ENCODE assay signal across 9 cellular contexts in genomic region chr17:74089869-74090464, GRCh38.
A peak's percentile ranks its signal among the peaks of the same experiment; 100 is the strongest.
DNase-seq lines count a peak whose midpoint lies in the region; ATAC-seq and TF ChIP-seq lines count a peak whose summit lies in the region.
"Had no signal": no experiment of that assay in that cellular context is flagged by ENCODE, and none has a peak within 500 bp of the region (broad histone marks: within the 10 kb centered on the region; RNA-seq: fewer than 3 reads in every experiment).

No MANE protein-coding gene starts in this region.

- H2BK15ac ChIP-seq in neuronal stem cell (ENCODE audit: low read length), result no peak overlapping the region

- H3K9ac ChIP-seq in MM.1S (ENCODE audit: low read length) (no peak overlapping the region), neuronal stem cell (ENCODE audit: low read depth, low read length, poor library complexity) (no peak overlapping the region)

- peak; percentile 80 for TF ChIP-seq CTCF in MM.1S (IDR thresholded peaks at IDR 0.05; ENCODE audit: low read length)

- H3K27ac ChIP-seq in MM.1S (ENCODE audit: low read length) (no peak overlapping the region), neuronal stem cell (replicated peaks; ENCODE audit: low read length) (no peak overlapping the region)

- no peaks in the 10 kb centered on the region for H3F3A ChIP-seq in MM.1S (ENCODE audit: insufficient read depth, low read length)

- H3K79me2 ChIP-seq in MM.1S (ENCODE audit: low read length), result no peaks in the 10 kb centered on the region

- H4K91ac ChIP-seq in neuronal stem cell (ENCODE audit: low read depth, low read length, poor library complexity), result no peak overlapping the region

- no peak overlapping the region for H3K4ac ChIP-seq in neuronal stem cell (ENCODE audit: low read length)

- no peak overlapping the region for H3K14ac ChIP-seq in neuronal stem cell (ENCODE audit: low read length)

- no peaks in the 10 kb centered on the region for H3K79me1 ChIP-seq in neuronal stem cell (ENCODE audit: low read depth, low read length)

- no peaks in the 10 kb centered on the region for H4K20me1 ChIP-seq in MM.1S (ENCODE audit: insufficient read depth, low read length)

- ATAC-seq in GM21360 (IDR thresholded peaks at IDR 0.05; ENCODE audit: unreplicated experiment) (no peak), GM18511 (IDR thresholded peaks at IDR 0.05; ENCODE audit: unreplicated experiment) (no peak)
- ATAC-seq: CD8-positive, alpha-beta T cell had no signal

- H2AFZ ChIP-seq in MM.1S (ENCODE audit: low read length), result no peak overlapping the region
- no peak overlapping the region for H2AFZ ChIP-seq in neuronal stem cell (ENCODE audit: low read length)

- H2AK5ac ChIP-seq in neuronal stem cell (ENCODE audit: low read depth, low read length), result no peak overlapping the region

- no peak overlapping the region for H3K18ac ChIP-seq in neuronal stem cell (ENCODE audit: low read length)

- H3K9me2 ChIP-seq in MM.1S (replicated peaks; ENCODE audit: insufficient read depth, low read length), result no peaks in the 10 kb centered on the region

- no peak overlapping the region for H3K23ac ChIP-seq in neuronal stem cell (ENCODE audit: low read depth, low read length, poor library complexity)

- no peaks in the 10 kb centered on the region for H3K4me1 ChIP-seq in MM.1S (ENCODE audit: low read length)
- H3K4me1 ChIP-seq in neuronal stem cell (ENCODE audit: control insufficient read depth in 2 of 2, insufficient read depth in 1 of 2, low read depth in 1 of 2, low read length in 2 of 2), result no peaks in the 10 kb centered on the region

- WGBS in neuronal stem cell (ENCODE audit: extremely low coverage in 2 of 2, insufficient read length in 2 of 2, insufficient replicate concordance in 1 of 2), 2 donors, result no CpG with 5 or more reads among the region's 4 CpGs

- H3K4me3 ChIP-seq in MM.1S (ENCODE audit: low read length) (no peak overlapping the region), neuronal stem cell (ENCODE audit: low read length in 2 of 2) (no peak overlapping the region)

- no peaks in the 10 kb centered on the region for H3K9me3 ChIP-seq in MM.1S (replicated peaks; ENCODE audit: insufficient read depth, low read length)
- H3K9me3 ChIP-seq in neuronal stem cell (replicated peaks in 1 of 2; ENCODE audit: control insufficient read depth in 2 of 2, insufficient read depth in 1 of 2, low read depth in 1 of 2, low read length in 2 of 2), result peaks cover 0 to 2% of the 10 kb centered on the region in 2 donors

- no peak overlapping the region for H2BK5ac ChIP-seq in neuronal stem cell (ENCODE audit: low read length)

- no peaks in the 10 kb centered on the region for H3K36me3 ChIP-seq in MM.1S (replicated peaks; ENCODE audit: insufficient read depth, low read length)
- no peaks in the 10 kb centered on the region for H3K36me3 ChIP-seq in neuronal stem cell (replicated peaks in 1 of 2; ENCODE audit: control insufficient read depth in 2 of 2, insufficient read depth in 2 of 2, low read length in 2 of 2)

- H3K27me3 ChIP-seq in MM.1S (replicated peaks; ENCODE audit: insufficient read depth, low read length), result peaks cover 71% of the 10 kb centered on the region
- H3K27me3 ChIP-seq in neuronal stem cell (ENCODE audit: control insufficient read depth in 3 of 3, insufficient read depth in 3 of 3, low read depth in 1 of 3, low read length in 3 of 3), result peaks cover 0 to 6% (median 0%) of the 10 kb centered on the region in 3 experiments

- DNase-seq in SIG-M5 treated with dmso at 0.1 percent for 504 hours (lab: John Stamatoyannopoulos, UW; ENCODE audit: unreplicated experiment) (peak; percentile 42), SIG-M5 (lab: John Stamatoyannopoulos, UW) (no peak), MM.1S (peak; percentile 41), SK-N-DZ (ENCODE audit: low spot score) (peak; percentile 42), ecto neural progenitor cell (ENCODE audit: low spot score) (peak; percentile 80), neuronal stem cell (ENCODE audit: low spot score) (peak; percentile 48)

- H2BK120ac ChIP-seq in neuronal stem cell (ENCODE audit: low read depth, low read length), result no peak overlapping the region

- no peak overlapping the region for H3K4me2 ChIP-seq in MM.1S (ENCODE audit: low read depth, low read length)
- H3K4me2 ChIP-seq in neuronal stem cell (ENCODE audit: insufficient read depth, low read length, poor library complexity, severe bottlenecking), result no peak overlapping the region

- H2BK12ac ChIP-seq in neuronal stem cell (ENCODE audit: low read length), result no peak overlapping the region

- H4K8ac ChIP-seq in neuronal stem cell (ENCODE audit: low read depth, low read length), result no peak overlapping the region
